ENCODE assay signal across 1 cellular context in the genomic region with DNA sequence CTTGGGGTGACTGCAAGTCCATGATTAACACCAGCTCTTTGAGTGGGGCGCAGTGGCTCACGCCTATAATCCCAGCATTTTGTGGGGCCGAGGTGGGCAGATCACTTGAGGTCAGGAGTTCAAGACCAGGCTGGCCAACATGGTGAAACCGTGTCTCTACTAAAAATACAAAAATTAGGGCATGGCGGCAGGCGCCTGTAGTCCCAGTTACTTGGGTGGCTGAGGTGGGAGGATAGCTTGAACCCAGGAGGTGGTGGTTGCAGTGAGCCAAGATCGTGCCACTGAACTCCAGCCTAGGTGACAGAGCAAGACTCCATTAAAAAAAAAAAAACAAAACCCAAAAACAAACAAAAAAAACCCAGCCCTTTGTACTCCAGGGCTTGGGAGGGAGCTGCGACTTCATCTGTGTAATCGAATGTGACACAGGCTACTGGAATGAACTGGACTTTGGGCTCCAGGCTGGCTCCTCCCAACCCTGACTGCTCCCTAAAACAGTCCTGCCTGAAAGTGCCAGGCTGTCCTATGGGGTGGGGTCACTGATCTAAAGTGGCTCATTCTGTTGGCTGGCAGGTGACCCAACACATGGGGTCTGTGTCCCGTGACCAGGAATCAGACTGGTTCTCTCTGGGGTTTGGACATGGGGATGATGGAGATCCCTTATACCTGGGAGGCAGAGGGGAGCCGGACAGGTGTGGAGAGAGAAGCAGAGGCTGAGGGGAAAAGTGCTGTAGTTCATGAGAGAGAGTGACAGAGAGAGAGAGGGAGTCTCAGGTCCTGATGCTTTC.
A peak's percentile ranks its signal among the peaks of the same experiment; 100 is the strongest.
TF ChIP-seq lines count a peak whose summit lies in the region.

No MANE protein-coding gene starts in this region.

TF ChIP-seq in HepG2, 621 proteins besides CTCF, POLR2A, EP300 and RAD21 (continued from another document and continues in another):
- TF ChIP-seq, protein P1, sequence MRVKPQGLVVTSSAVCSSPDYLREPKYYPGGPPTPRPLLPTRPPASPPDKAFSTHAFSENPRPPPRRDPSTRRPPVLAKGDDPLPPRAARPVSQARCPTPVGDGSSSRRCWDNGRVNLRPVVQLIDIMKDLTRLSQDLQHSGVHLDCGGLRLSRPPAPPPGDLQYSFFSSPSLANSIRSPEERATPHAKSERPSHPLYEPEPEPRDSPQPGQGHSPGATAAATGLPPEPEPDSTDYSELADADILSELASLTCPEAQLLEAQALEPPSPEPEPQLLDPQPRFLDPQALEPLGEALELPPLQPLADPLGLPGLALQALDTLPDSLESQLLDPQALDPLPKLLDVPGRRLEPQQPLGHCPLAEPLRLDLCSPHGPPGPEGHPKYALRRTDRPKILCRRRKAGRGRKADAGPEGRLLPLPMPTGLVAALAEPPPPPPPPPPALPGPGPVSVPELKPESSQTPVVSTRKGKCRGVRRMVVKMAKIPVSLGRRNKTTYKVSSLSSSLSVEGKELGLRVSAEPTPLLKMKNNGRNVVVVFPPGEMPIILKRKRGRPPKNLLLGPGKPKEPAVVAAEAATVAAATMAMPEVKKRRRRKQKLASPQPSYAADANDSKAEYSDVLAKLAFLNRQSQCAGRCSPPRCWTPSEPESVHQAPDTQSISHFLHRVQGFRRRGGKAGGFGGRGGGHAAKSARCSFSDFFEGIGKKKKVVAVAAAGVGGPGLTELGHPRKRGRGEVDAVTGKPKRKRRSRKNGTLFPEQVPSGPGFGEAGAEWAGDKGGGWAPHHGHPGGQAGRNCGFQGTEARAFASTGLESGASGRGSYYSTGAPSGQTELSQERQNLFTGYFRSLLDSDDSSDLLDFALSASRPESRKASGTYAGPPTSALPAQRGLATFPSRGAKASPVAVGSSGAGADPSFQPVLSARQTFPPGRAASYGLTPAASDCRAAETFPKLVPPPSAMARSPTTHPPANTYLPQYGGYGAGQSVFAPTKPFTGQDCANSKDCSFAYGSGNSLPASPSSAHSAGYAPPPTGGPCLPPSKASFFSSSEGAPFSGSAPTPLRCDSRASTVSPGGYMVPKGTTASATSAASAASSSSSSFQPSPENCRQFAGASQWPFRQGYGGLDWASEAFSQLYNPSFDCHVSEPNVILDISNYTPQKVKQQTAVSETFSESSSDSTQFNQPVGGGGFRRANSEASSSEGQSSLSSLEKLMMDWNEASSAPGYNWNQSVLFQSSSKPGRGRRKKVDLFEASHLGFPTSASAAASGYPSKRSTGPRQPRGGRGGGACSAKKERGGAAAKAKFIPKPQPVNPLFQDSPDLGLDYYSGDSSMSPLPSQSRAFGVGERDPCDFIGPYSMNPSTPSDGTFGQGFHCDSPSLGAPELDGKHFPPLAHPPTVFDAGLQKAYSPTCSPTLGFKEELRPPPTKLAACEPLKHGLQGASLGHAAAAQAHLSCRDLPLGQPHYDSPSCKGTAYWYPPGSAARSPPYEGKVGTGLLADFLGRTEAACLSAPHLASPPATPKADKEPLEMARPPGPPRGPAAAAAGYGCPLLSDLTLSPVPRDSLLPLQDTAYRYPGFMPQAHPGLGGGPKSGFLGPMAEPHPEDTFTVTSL (CRISPR knock-in tag; IDR thresholded peaks at IDR 0.05; ENCODE audit: borderline replicate concordance) = peak; percentile 73; the same call in 1 of the 2 replicates
- TF ChIP-seq RNF2 (conservative IDR thresholded peaks at IDR 0.05; ENCODE audit: low read depth) = no peak
- no peak for TF ChIP-seq CCAR2 (optimal IDR thresholded peaks at IDR 0.05; ENCODE audit: low read depth, low read length)
- peak; percentile 74 for TF ChIP-seq SALL1 (CRISPR knock-in tag; IDR thresholded peaks at IDR 0.05)
- TF ChIP-seq THAP11 (CRISPR knock-in tag; IDR thresholded peaks at IDR 0.05) = peak; percentile 65; the same call in 1 of the 2 replicates
- TF ChIP-seq, protein P2, sequence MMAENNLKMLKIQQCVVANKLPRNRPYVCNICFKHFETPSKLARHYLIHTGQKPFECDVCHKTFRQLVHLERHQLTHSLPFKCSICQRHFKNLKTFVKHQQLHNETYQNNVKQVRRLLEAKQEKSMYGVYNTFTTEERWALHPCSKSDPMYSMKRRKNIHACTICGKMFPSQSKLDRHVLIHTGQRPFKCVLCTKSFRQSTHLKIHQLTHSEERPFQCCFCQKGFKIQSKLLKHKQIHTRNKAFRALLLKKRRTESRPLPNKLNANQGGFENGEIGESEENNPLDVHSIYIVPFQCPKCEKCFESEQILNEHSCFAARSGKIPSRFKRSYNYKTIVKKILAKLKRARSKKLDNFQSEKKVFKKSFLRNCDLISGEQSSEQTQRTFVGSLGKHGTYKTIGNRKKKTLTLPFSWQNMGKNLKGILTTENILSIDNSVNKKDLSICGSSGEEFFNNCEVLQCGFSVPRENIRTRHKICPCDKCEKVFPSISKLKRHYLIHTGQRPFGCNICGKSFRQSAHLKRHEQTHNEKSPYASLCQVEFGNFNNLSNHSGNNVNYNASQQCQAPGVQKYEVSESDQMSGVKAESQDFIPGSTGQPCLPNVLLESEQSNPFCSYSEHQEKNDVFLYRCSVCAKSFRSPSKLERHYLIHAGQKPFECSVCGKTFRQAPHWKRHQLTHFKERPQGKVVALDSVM (CRISPR knock-in tag; IDR thresholded peaks at IDR 0.05) = no peak
- no peak for TF ChIP-seq HNRNPLL (IDR thresholded peaks at IDR 0.05; ENCODE audit: low read depth, low read length, poor library complexity, severe bottlenecking)
- TF ChIP-seq NCOA1 (CRISPR knock-in tag; IDR thresholded peaks at IDR 0.05) = no peak
- no peak; the same call in 1 of the 2 replicates for TF ChIP-seq ETV5 (CRISPR knock-in tag; IDR thresholded peaks at IDR 0.05; ENCODE audit: borderline replicate concordance)
- TF ChIP-seq, protein P3, sequence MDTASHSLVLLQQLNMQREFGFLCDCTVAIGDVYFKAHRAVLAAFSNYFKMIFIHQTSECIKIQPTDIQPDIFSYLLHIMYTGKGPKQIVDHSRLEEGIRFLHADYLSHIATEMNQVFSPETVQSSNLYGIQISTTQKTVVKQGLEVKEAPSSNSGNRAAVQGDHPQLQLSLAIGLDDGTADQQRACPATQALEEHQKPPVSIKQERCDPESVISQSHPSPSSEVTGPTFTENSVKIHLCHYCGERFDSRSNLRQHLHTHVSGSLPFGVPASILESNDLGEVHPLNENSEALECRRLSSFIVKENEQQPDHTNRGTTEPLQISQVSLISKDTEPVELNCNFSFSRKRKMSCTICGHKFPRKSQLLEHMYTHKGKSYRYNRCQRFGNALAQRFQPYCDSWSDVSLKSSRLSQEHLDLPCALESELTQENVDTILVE (CRISPR knock-in tag; IDR thresholded peaks at IDR 0.05) = no peak
- no peak for TF ChIP-seq RAD51 (IDR thresholded peaks at IDR 0.05; ENCODE audit: borderline replicate concordance)
- TF ChIP-seq MIXL1 (CRISPR knock-in tag; IDR thresholded peaks at IDR 0.05) = peak; percentile 48; the same call in 1 of the 2 replicates
- TF ChIP-seq ZNF501 (CRISPR knock-in tag; IDR thresholded peaks at IDR 0.05) = peak; percentile 54; the same call in 1 of the 2 replicates
- TF ChIP-seq ZBTB20 (CRISPR knock-in tag; IDR thresholded peaks at IDR 0.05; ENCODE audit: borderline replicate concordance, low read depth) = no peak
- no peak for TF ChIP-seq FOXA1 (IDR thresholded peaks at IDR 0.05)
- TF ChIP-seq FOXA1 (CRISPR knock-in tag; IDR thresholded peaks at IDR 0.05) = no peak
- TF ChIP-seq ESRRA (CRISPR knock-in tag; IDR thresholded peaks at IDR 0.05; ENCODE audit: low read depth) = no peak
- TF ChIP-seq, protein P4, sequence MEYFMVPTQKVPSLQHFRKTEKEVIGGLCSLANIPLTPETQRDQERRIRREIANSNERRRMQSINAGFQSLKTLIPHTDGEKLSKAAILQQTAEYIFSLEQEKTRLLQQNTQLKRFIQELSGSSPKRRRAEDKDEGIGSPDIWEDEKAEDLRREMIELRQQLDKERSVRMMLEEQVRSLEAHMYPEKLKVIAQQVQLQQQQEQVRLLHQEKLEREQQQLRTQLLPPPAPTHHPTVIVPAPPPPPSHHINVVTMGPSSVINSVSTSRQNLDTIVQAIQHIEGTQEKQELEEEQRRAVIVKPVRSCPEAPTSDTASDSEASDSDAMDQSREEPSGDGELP (IDR thresholded peaks at IDR 0.05; ENCODE audit: borderline replicate concordance, low read depth) = 0 out of 2 replicates have a peak, but pooled peaks have one; percentile 27
- 0 out of 2 replicates have a peak, but pooled peaks have one; percentile 50 for TF ChIP-seq ZNF292 (CRISPR knock-in tag; IDR thresholded peaks at IDR 0.05; ENCODE audit: borderline replicate concordance, low read depth)
- TF ChIP-seq ZNF569 (CRISPR knock-in tag; IDR thresholded peaks at IDR 0.05; ENCODE audit: borderline replicate concordance) = no peak
- TF ChIP-seq, protein P5, sequence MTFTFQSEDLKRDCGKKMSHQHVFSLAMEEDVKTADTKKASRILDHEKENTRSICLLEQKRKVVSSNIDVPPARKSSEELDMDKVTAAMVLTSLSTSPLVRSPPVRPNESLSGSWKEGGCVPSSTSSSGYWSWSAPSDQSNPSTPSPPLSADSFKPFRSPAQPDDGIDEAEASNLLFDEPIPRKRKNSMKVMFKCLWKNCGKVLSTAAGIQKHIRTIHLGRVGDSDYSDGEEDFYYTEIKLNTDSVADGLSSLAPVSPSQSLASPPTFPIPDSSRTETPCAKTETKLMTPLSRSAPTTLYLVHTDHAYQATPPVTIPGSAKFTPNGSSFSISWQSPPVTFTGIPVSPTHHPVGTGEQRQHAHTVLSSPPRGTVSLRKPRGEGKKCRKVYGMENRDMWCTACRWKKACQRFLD (CRISPR knock-in tag; IDR thresholded peaks at IDR 0.05; ENCODE audit: borderline replicate concordance) = no peak
- TF ChIP-seq TSC22D2 (CRISPR knock-in tag; IDR thresholded peaks at IDR 0.05; ENCODE audit: borderline replicate concordance) = no peak
- TF ChIP-seq HOXA5 (CRISPR knock-in tag; IDR thresholded peaks at IDR 0.05) = no peak
- TF ChIP-seq YEATS2 (CRISPR knock-in tag; IDR thresholded peaks at IDR 0.05; ENCODE audit: borderline replicate concordance) = peak; percentile 41; the same call in 1 of the 2 replicates
- TF ChIP-seq, protein P6, sequence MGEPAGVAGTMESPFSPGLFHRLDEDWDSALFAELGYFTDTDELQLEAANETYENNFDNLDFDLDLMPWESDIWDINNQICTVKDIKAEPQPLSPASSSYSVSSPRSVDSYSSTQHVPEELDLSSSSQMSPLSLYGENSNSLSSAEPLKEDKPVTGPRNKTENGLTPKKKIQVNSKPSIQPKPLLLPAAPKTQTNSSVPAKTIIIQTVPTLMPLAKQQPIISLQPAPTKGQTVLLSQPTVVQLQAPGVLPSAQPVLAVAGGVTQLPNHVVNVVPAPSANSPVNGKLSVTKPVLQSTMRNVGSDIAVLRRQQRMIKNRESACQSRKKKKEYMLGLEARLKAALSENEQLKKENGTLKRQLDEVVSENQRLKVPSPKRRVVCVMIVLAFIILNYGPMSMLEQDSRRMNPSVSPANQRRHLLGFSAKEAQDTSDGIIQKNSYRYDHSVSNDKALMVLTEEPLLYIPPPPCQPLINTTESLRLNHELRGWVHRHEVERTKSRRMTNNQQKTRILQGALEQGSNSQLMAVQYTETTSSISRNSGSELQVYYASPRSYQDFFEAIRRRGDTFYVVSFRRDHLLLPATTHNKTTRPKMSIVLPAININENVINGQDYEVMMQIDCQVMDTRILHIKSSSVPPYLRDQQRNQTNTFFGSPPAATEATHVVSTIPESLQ (CRISPR knock-in tag; conservative IDR thresholded peaks at IDR 0.05) = no peak
- TF ChIP-seq POGZ (CRISPR knock-in tag; IDR thresholded peaks at IDR 0.05) = 0 out of 2 replicates have a peak, but pooled peaks have one; percentile 33
- TF ChIP-seq JDP2 (CRISPR knock-in tag; IDR thresholded peaks at IDR 0.05; ENCODE audit: borderline replicate concordance) = no peak
- TF ChIP-seq GATAD1 (CRISPR knock-in tag; IDR thresholded peaks at IDR 0.05) = no peak
- TF ChIP-seq HDAC1 (CRISPR knock-in tag; IDR thresholded peaks at IDR 0.05) = peak; percentile 66
- no peak for TF ChIP-seq NFE2 (CRISPR knock-in tag; IDR thresholded peaks at IDR 0.05)
- TF ChIP-seq GATAD2A (CRISPR knock-in tag; IDR thresholded peaks at IDR 0.05) = peak; percentile 77
- TF ChIP-seq ZNF879 (CRISPR knock-in tag; IDR thresholded peaks at IDR 0.05) = no peak
- TF ChIP-seq TEAD3 (CRISPR knock-in tag; optimal IDR thresholded peaks at IDR 0.05; ENCODE audit: borderline replicate concordance) = peak; percentile 93
- TF ChIP-seq NFE2L1 (CRISPR knock-in tag; IDR thresholded peaks at IDR 0.05; ENCODE audit: borderline replicate concordance) = no peak
- TF ChIP-seq, protein P7, sequence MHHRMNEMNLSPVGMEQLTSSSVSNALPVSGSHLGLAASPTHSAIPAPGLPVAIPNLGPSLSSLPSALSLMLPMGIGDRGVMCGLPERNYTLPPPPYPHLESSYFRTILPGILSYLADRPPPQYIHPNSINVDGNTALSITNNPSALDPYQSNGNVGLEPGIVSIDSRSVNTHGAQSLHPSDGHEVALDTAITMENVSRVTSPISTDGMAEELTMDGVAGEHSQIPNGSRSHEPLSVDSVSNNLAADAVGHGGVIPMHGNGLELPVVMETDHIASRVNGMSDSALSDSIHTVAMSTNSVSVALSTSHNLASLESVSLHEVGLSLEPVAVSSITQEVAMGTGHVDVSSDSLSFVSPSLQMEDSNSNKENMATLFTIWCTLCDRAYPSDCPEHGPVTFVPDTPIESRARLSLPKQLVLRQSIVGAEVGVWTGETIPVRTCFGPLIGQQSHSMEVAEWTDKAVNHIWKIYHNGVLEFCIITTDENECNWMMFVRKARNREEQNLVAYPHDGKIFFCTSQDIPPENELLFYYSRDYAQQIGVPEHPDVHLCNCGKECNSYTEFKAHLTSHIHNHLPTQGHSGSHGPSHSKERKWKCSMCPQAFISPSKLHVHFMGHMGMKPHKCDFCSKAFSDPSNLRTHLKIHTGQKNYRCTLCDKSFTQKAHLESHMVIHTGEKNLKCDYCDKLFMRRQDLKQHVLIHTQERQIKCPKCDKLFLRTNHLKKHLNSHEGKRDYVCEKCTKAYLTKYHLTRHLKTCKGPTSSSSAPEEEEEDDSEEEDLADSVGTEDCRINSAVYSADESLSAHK (CRISPR knock-in tag; IDR thresholded peaks at IDR 0.05; ENCODE audit: borderline replicate concordance) = no peak
- TF ChIP-seq ELF1 (CRISPR knock-in tag; IDR thresholded peaks at IDR 0.05) = no peak
- TF ChIP-seq JUND (CRISPR knock-in tag; IDR thresholded peaks at IDR 0.05) = no peak
- TF ChIP-seq ZNF841 (CRISPR knock-in tag; IDR thresholded peaks at IDR 0.05; ENCODE audit: borderline replicate concordance) = no peak
- TF ChIP-seq CREB1 (IDR thresholded peaks at IDR 0.05) = peak; percentile 27; the same call in 1 of the 2 replicates
- TF ChIP-seq CREB1 (CRISPR knock-in tag; IDR thresholded peaks at IDR 0.05) = 0 out of 2 replicates have a peak, but pooled peaks have one; percentile 9
- peak; percentile 22; the same call in 1 of the 2 replicates for TF ChIP-seq ZNF460 (CRISPR knock-in tag; IDR thresholded peaks at IDR 0.05; ENCODE audit: borderline replicate concordance)
